In the genomic region with DNA sequence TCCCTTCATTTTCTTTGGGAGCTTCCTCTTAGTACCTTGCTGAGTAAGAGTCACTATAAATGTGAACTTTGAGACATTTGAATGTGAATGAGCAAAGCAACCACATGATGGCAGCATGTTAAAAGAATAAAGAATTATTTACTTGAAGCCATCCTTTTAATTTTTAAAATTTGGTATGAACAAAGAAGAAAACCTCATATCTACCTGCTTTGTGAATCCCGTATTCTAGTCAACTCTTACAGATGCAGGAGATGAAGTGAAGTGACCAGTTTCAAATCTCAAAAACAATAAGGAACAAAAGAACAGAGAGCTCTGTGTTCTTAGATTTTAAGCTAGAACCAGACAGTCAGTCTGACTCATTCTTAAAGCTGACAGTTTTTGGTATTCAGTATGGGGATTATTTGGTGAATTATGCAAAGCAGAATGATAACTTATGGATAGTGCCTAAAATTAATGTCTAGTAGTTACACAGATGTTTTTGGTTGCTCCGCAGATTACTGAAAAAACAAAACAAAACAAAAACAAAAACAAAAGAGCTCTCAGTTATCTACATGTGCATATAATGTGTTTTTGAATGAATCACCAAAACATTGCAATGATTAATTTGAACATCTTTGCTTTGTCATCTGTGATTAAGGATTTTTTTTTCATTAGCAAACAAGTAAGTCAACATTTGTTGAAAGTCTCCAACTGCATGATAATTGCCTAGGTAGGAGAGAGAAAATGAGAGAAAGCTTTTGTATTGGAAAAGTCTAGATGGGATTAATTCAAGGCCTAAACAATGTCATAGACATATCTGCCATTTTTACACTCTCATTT, we compare ENCODE assay signal across 8 cellular contexts. TPM values are rescaled to one million over a fixed set of nuclear protein-coding genes. Genes with fewer than 3 reads are reported as not detected.
DNase-seq lines count a peak whose midpoint lies in the region; ATAC-seq and TF ChIP-seq lines count a peak whose summit lies in the region.

No MANE protein-coding gene starts in this region.

- no peaks in the 10 kb centered on the region for H3K9me3 ChIP-seq in PC-9 (ENCODE audit: insufficient read depth, low read depth)
- no peaks in the 10 kb centered on the region for H3K9me3 ChIP-seq in CD4-positive, alpha-beta memory T cell (ENCODE audit: control insufficient read depth in 1 of 2, low read length in 2 of 2)

- DNase-seq in NCI-H2196 (lab: John Stamatoyannopoulos, UW; ENCODE audit: unreplicated experiment) (peak; percentile 11), NCI-H2196 treated with DMSO at 0.1 percent for 48 hours (lab: John Stamatoyannopoulos, UW; ENCODE audit: unreplicated experiment) (no peak), PC-9 (no peak), foreskin keratinocyte (peak; percentile 62 to 80), UCSD-AML1 (lab: John Stamatoyannopoulos, UW; ENCODE audit: unreplicated experiment) (no peak)
- DNase-seq in CD4-positive, alpha-beta memory T cell: no peak

- H3K4me3 Mint-ChIP-seq in CD4-positive, alpha-beta memory T cell: no peak overlapping the region

- ATAC-seq in HG02759 (IDR thresholded peaks at IDR 0.05; ENCODE audit: unreplicated experiment) (peak; percentile 55), foreskin keratinocyte (peak; percentile 91), HG03460 (IDR thresholded peaks at IDR 0.05; ENCODE audit: unreplicated experiment) (no peak)

- no peaks in the 10 kb centered on the region for H3K27me3 ChIP-seq in PC-9 (ENCODE audit: insufficient read depth, low read depth)
- no peaks in the 10 kb centered on the region for H3K27me3 ChIP-seq in foreskin keratinocyte
- no peaks in the 10 kb centered on the region for H3K27me3 ChIP-seq in CD4-positive, alpha-beta memory T cell (ENCODE audit: insufficient read depth, low read length)

- H3K4me2 ChIP-seq in PC-9: no peak overlapping the region

- peak; percentile 71 for TF ChIP-seq CTCF in PC-9 (conservative IDR thresholded peaks at IDR 0.05)
- TF ChIP-seq CTCF in foreskin keratinocyte (conservative IDR thresholded peaks at IDR 0.05): peak; percentile 70

- intact Hi-C loops in PC-9 (cut with micrococcal nuclease; ENCODE audit: unreplicated experiment): no loop called here
- intact Hi-C loops in CD4-positive, alpha-beta memory T cell (cut with micrococcal nuclease): no loop called here

- H3K9me2 ChIP-seq in PC-9 (ENCODE audit: insufficient read depth): no peaks in the 10 kb centered on the region

- CTCF ChIA-PET in PC-9 (lab: Charles Lee): interaction anchor here (0.6 to 1.7 kb wide), 2 partner anchors 22 to 95 kb away, joined by 3 to 12 read pairs; no protein-coding TSS in a partner anchor
- CTCF ChIA-PET in CD4-positive, alpha-beta memory T cell (lab: Charles Lee; ENCODE audit: partially characterized antibody): interaction anchor here (1.0 to 1.8 kb wide), 5 partner anchors 8 to 95 kb away, joined by 3 to 8 read pairs (median 4); no protein-coding TSS in a partner anchor

- no peaks in the 10 kb centered on the region for H3K36me3 Mint-ChIP-seq in CD4-positive, alpha-beta memory T cell

- peak overlapping the region in 1 of 7 donors; percentile 7 for H3K27ac Mint-ChIP-seq in CD4-positive, alpha-beta memory T cell

- POLR2A ChIA-PET in PC-9 (lab: Charles Lee; ENCODE audit: unreplicated experiment): no interaction called here
- POLR2A ChIA-PET in CD4-positive, alpha-beta memory T cell (lab: Charles Lee; ENCODE audit: partially characterized antibody): no interaction called here

- H3K4me1 ChIP-seq in PC-9 (replicated peaks; ENCODE audit: insufficient read depth) (peaks cover 8% of the 10 kb centered on the region), foreskin keratinocyte (peaks cover 21% of the 10 kb centered on the region)
- no peaks in the 10 kb centered on the region for H3K4me1 ChIP-seq in CD4-positive, alpha-beta memory T cell (ENCODE audit: insufficient read depth, low read length)

- H3K27me3 Mint-ChIP-seq in CD4-positive, alpha-beta memory T cell: peaks cover 0 to 3% of the 10 kb centered on the region in 2 donors

- no peak overlapping the region for H3K4me3 ChIP-seq in PC-9
- H3K4me3 ChIP-seq in CD4-positive, alpha-beta memory T cell (ENCODE audit: low read length in 2 of 2): no peak overlapping the region

- no peaks in the 10 kb centered on the region for H3F3A ChIP-seq in PC-9 (ENCODE audit: insufficient read depth, low read depth)

- H3K27ac ChIP-seq in PC-9: peak overlapping the region; percentile 10; the same call in 1 of the 2 replicates
- H3K27ac ChIP-seq in foreskin keratinocyte: peak overlapping the region; percentile 38
- no peak overlapping the region for H3K27ac ChIP-seq in CD4-positive, alpha-beta memory T cell (ENCODE audit: low read depth, low read length)

- H3K4me1 Mint-ChIP-seq in CD4-positive, alpha-beta memory T cell: no peaks in the 10 kb centered on the region

- no peaks in the 10 kb centered on the region for H3K9me3 Mint-ChIP-seq in CD4-positive, alpha-beta memory T cell

- no peak overlapping the region for H2AFZ ChIP-seq in PC-9

- no peaks in the 10 kb centered on the region for H4K20me1 ChIP-seq in PC-9 (ENCODE audit: insufficient read depth)

- H3K79me2 ChIP-seq in PC-9 (ENCODE audit: low read depth): no peaks in the 10 kb centered on the region

- H3K36me3 ChIP-seq in PC-9 (ENCODE audit: low read depth): no peaks in the 10 kb centered on the region
- no peaks in the 10 kb centered on the region for H3K36me3 ChIP-seq in CD4-positive, alpha-beta memory T cell (ENCODE audit: insufficient read depth, low read length)

- no TSS peak for BruUV-seq in PC-9 (replicated peaks; lab: Mats Ljungman, UMichigan)

RNA-seq across cellular contexts. Expression of a gene that starts 48.2 kb away (rescaled TPM):
- total RNA-seq in PC-9 (2021) (345 and 372 TPM in 2 replicates), foreskin keratinocyte (868 and 948 TPM in 2 replicates)
- polyA plus RNA-seq in foreskin keratinocyte: 1,114 and 1,268 TPM in 2 replicates
- 100 to 1,000 TPM; 146 to 157 TPM for total RNA-seq in CD4-positive, alpha-beta memory T cell
- polyA plus RNA-seq in CD4-positive, alpha-beta memory T cell: 100 to 1,000 TPM; 359 to 521 TPM

RNA-seq across cellular contexts. Expression of a gene that starts 51.9 kb away (rescaled TPM):
- 27.5 and 28.6 TPM in 2 replicates for total RNA-seq in PC-9 (2021)
- 21.7 and 22.3 TPM in 2 replicates for total RNA-seq in foreskin keratinocyte
- polyA plus RNA-seq in foreskin keratinocyte: 4.0 and 5.4 TPM in 2 replicates
- 10 to 100 TPM; 74.5 to 76.7 TPM for total RNA-seq in CD4-positive, alpha-beta memory T cell
- polyA plus RNA-seq in CD4-positive, alpha-beta memory T cell: 10 to 100 TPM; 44.9 to 66.3 TPM

Comparison
In these comparisons a context has a peak if more than half of its experiments do, and no peak if none do; other contexts are left out.
1. DNase-seq: peak in NCI-H2196 (single experiment) and foreskin keratinocyte (2 of 2); none in NCI-H2196 treated with DMSO at 0.1 percent for 48 hours (single experiment), PC-9 (0 of 2), CD4-positive, alpha-beta memory T cell (0 of 5) and UCSD-AML1 (single experiment).